ENCODE assay signal across 10 cellular contexts in genomic region chr5:10457682-10458574, GRCh38. TPM values are rescaled to one million over a fixed set of nuclear protein-coding genes. Genes with fewer than 3 reads are reported as not detected.
DNase-seq lines count a peak whose midpoint lies in the region; ATAC-seq, FAIRE-seq and TF ChIP-seq lines count a peak whose summit lies in the region.
"Had no signal": no experiment of that assay in that cellular context is flagged by ENCODE, and none has a peak within 500 bp of the region (broad histone marks: within the 10 kb centered on the region; RNA-seq: fewer than 3 reads in every experiment).

No MANE protein-coding gene starts in this region.

- CTCF ChIA-PET in HEK293 (lab: Yijun Ruan, JAX) (interaction anchor here (0.6 to 1.6 kb wide), 4 partner anchors 149 to 246 kb away, joined by 3 to 5 read pairs (median 3); no protein-coding TSS in a partner anchor), K562 (lab: Yijun Ruan, JAX; ENCODE audit: low intra/inter-chr PET ratio) (interaction anchor here (1.0 kb wide), 1 partner anchor 170 kb away, joined by 4 read pairs; no protein-coding TSS in a partner anchor)

- H3K4me3 ChIP-seq in HEK293 (ENCODE audit: low read depth, low read length) (no peak overlapping the region), K562 (no peak overlapping the region)

- DNase-seq in 8988T (peak; percentile 25), K562 (ENCODE audit: extremely low read depth in 1 of 4, low spot score in 3 of 4) (peak in 2 of 4 experiments; percentile 35 to 36), left lobe of liver (ENCODE audit: low spot score) (no peak), SKM-1 treated with dmso at 0.1 percent for 144 hours (lab: John Stamatoyannopoulos, UW; ENCODE audit: unreplicated experiment) (no peak), GM19238 (ENCODE audit: insufficient read length, low spot score) (no peak), globus pallidus (ENCODE audit: low spot score) (no peak), cerebellum (ENCODE audit: low spot score) (no peak)
- DNase-seq: activated naive CD8-positive, alpha-beta T cell treated with anti-CD3 and anti-CD28 coated beads, Interleukin-2, amount 50 U/mL, for 24 hours; NCI-H2081 treated with DMSO at 0.1 percent for 48 hours had no signal

- POLR2A ChIA-PET in HEK293 (lab: Yijun Ruan, JAX) (interaction anchor here (0.6 to 1.0 kb wide), 2 partner anchors 10 to 100 kb away, joined by 3 to 4 read pairs; no protein-coding TSS in a partner anchor), K562 (lab: Yijun Ruan, JAX) (interaction anchor here (0.6 kb wide), 1 partner anchor 815 kb away, joined by 4 read pairs; no protein-coding TSS in a partner anchor)

- no peak for TF ChIP-seq EP300 in K562 (IDR thresholded peaks at IDR 0.05; ENCODE audit: low read length)

- no peaks in the 10 kb centered on the region for H3K79me2 ChIP-seq in K562 (ENCODE audit: control insufficient read depth, insufficient read depth, low read length)

- H3K4me2 ChIP-seq in K562 (ENCODE audit: insufficient read depth, low read length), result no peak overlapping the region

- peak; percentile 71 for ATAC-seq in K562
- peak; percentile 41 for ATAC-seq in left lobe of liver
- ATAC-seq: activated naive CD8-positive, alpha-beta T cell treated with anti-CD3 and anti-CD28 coated beads, Interleukin-2, amount 50 U/mL, for 24 hours had no signal

- peak in 1 of 2 experiments; percentile 55; a peak in 2 of 4 replicates for TF ChIP-seq RAD21 in K562 (CRISPR knock-in tag; conservative IDR thresholded peaks at IDR 0.05 in 1 of 2, IDR thresholded peaks at IDR 0.05 in 1 of 2)

- no peak for FAIRE-seq in K562 (lab: Jason Lieb, UNC)

- no peak overlapping the region for H2AFZ ChIP-seq in K562 (ENCODE audit: low read depth, low read length)

- no TSS peak for BruUV-seq in K562 (replicated peaks; lab: Mats Ljungman, UMichigan)

- intact Hi-C loops in K562 (cut with micrococcal nuclease), result loop anchor here (10.0 kb wide), 1 partner anchor 397 kb away; no protein-coding TSS in a partner anchor

- peak overlapping the region in 1 of 2 experiments; percentile 14; a peak in 2 of 4 replicates for H3K9ac ChIP-seq in K562 (ENCODE audit: insufficient read depth in 1 of 2, low read depth in 2 of 2, low read length in 2 of 2)

- H3K9me3 ChIP-seq in HEK293 (ENCODE audit: control insufficient read depth, insufficient read depth, low read depth, low read length) (no peaks in the 10 kb centered on the region), K562 (replicated peaks; ENCODE audit: control insufficient read depth, insufficient read depth, low read depth, low read length) (no peaks in the 10 kb centered on the region)

- H3K4me1 ChIP-seq in HEK293 (ENCODE audit: control insufficient read depth, insufficient read depth, low read length), result no peaks in the 10 kb centered on the region; the same call in 1 of the 2 replicates
- H3K4me1 ChIP-seq in K562 (replicated peaks in 1 of 2; ENCODE audit: control insufficient read depth in 2 of 2, insufficient read depth in 2 of 2, low read length in 2 of 2), result peaks cover 0 to 15% of the 10 kb centered on the region in 2 experiments; a peak in 2 of 5 replicates

- TF ChIP-seq POLR2A in K562 (conservative IDR thresholded peaks at IDR 0.05), result no peak

- WGBS in K562 (ENCODE audit: insufficient coverage, low coverage, missing lambda C conversion rate), result 17% methylated on average over 20 of the region's 23 CpGs

- H3K27ac ChIP-seq in HEK293 (ENCODE audit: extremely low read depth, low read depth, low read length) (no peak overlapping the region), K562 (ENCODE audit: extremely low read depth, low read depth, low read length) (no peak overlapping the region)

- peaks cover 61 to 83% of the 10 kb centered on the region in 2 experiments for H3K27me3 ChIP-seq in K562 (ENCODE audit: control insufficient read depth in 2 of 2, insufficient read depth in 2 of 2, low read length in 2 of 2)

- no peaks in the 10 kb centered on the region for H3K9me1 ChIP-seq in K562 (ENCODE audit: control insufficient read depth, insufficient read depth, low read length)

- in situ Hi-C loops in K562 (cut with MboI), result loop anchor here (25.0 kb wide), 1 partner anchor 704 kb away; no protein-coding TSS in a partner anchor

- no peaks in the 10 kb centered on the region for H3K36me3 ChIP-seq in HEK293 (ENCODE audit: control insufficient read depth in 2 of 2, insufficient read depth in 1 of 2, low read length in 2 of 2)
- no peaks in the 10 kb centered on the region for H3K36me3 ChIP-seq in K562 (ENCODE audit: control insufficient read depth, insufficient read depth, low read length)

- peaks cover 10% of the 10 kb centered on the region; the same call in 1 of the 2 replicates for H4K20me1 ChIP-seq in K562 (replicated peaks; ENCODE audit: control insufficient read depth, insufficient read depth, low read length)

- peak; percentile 57; the same call in 1 of the 2 replicates for TF ChIP-seq CTCF in HEK293 (tag by site-specific recombination; IDR thresholded peaks at IDR 0.05)
- TF ChIP-seq CTCF in K562 (IDR thresholded peaks at IDR 0.05 in 2 of 3, conservative IDR thresholded peaks at IDR 0.05 in 1 of 3; ENCODE audit: insufficient read depth in 2 of 3, low read depth in 1 of 3, low read length in 3 of 3), result peak; percentile 27 to 43 (median 34); a peak in 3 of 6 replicates

TF ChIP-seq in HEK293, 187 proteins besides CTCF, POLR2A, EP300 and RAD21 (continues in another document):
- peak; percentile 70 for TF ChIP-seq ZIC2 (tag by site-specific recombination; IDR thresholded peaks at IDR 0.05)
- TF ChIP-seq ZNF266 (tag by site-specific recombination; IDR thresholded peaks at IDR 0.05; ENCODE audit: low read depth), result no peak
- no peak for TF ChIP-seq ZBTB8A (tag by site-specific recombination; IDR thresholded peaks at IDR 0.05)
- no peak for TF ChIP-seq YY2 (tag by site-specific recombination; IDR thresholded peaks at IDR 0.05)
- 0 out of 2 replicates have a peak, but pooled peaks have one; percentile 18 for TF ChIP-seq EGR2 (tag by site-specific recombination; IDR thresholded peaks at IDR 0.05; ENCODE audit: low read depth)
- TF ChIP-seq ZSCAN4 (tag by site-specific recombination; IDR thresholded peaks at IDR 0.05), result no peak

TF ChIP-seq in K562, 482 proteins besides CTCF, POLR2A, EP300 and RAD21:
- TF ChIP-seq SMC3 (conservative IDR thresholded peaks at IDR 0.05; ENCODE audit: insufficient read depth, low read depth, low read length) (0 out of 2 replicates have a peak, but pooled peaks have one; percentile 8), NR2F6 (CRISPR knock-in tag; IDR thresholded peaks at IDR 0.05) (no peak), HEY1 (CRISPR knock-in tag; IDR thresholded peaks at IDR 0.05; ENCODE audit: borderline replicate concordance) (no peak), CREB3 (tag; conservative IDR thresholded peaks at IDR 0.05; ENCODE audit: low read depth) (no peak), FOXK1 (CRISPR knock-in tag; IDR thresholded peaks at IDR 0.05; ENCODE audit: borderline replicate concordance) (no peak), ZNF263 (CRISPR knock-in tag; IDR thresholded peaks at IDR 0.05; ENCODE audit: borderline replicate concordance) (peak; percentile 94), KDM1A (IDR thresholded peaks at IDR 0.05) (peak in 1 of 2 experiments; percentile 74; a peak in 1 of 4 replicates)

RNA-seq across cellular contexts. Expression of gene ROPN1L, which starts 16.2 kb away (rescaled TPM):
- 0.92 and 1.7 TPM in 2 replicates for total RNA-seq in K562 (2011; cell fraction: chromatin; rRNA removed; ENCODE audit: low replicate concordance)
- 1.4 and 2.0 TPM in 2 replicates for total RNA-seq in K562 (2011; cell fraction: nucleolus; rRNA removed)
- 1.3 and 1.9 TPM in 2 replicates for total RNA-seq in K562 (2011; cell fraction: nucleoplasm; rRNA removed)
- total RNA-seq in K562 (2014; rRNA removed), result 0.73 TPM in 1 of 2 replicates, not detected in the other
- total RNA-seq in K562 (2014; rRNA removed; fragmentation: Illumina TruSeq; extraction: Trizol), result 0.19 TPM in 1 of 2 replicates, not detected in the other
- 0.23 TPM in 1 of 2 replicates, not detected in the other for total RNA-seq in K562 (2015; rRNA removed; fragmentation: Illumina TruSeq; extraction: Trizol)
- 0.31 and 0.36 TPM in 2 replicates for total RNA-seq in K562 (2021)
- 0.32 and 0.85 TPM in 2 replicates for polyA plus RNA-seq in K562 (2011; rRNA removed)
- 0.41 and 1.2 TPM in 2 replicates for polyA plus RNA-seq in K562 (2011; cell fraction: cytosol; rRNA removed)
- polyA plus RNA-seq in K562 (2011; cell fraction: nucleus; rRNA removed), result 0.55 and 1.6 TPM in 2 replicates
- 0.40 and 2.4 TPM in 2 replicates for polyA plus RNA-seq in K562 (2012)
- 0.21 and 0.30 TPM in 2 replicates for polyA plus RNA-seq in K562 (2014; fragmentation: Illumina TruSeq; extraction: Trizol)
- under 1 TPM; 0.04 to 0.13 TPM for polyA plus RNA-seq in K562 (2014; fragmentation: Nextera tagmentation; extraction: Ambion mirVana)
- polyA plus RNA-seq in K562 (2014; rRNA removed), result 0.28 and 0.84 TPM in 2 replicates
- polyA minus RNA-seq in K562 (2011; rRNA and poly(A)+ RNA removed), result 0.35 TPM in 1 of 2 replicates, not detected in the other
- polyA minus RNA-seq in K562 (2011; cell fraction: cytosol; rRNA and poly(A)+ RNA removed), result 0.86 TPM in 1 of 2 replicates, not detected in the other
- 0.89 and 1.5 TPM in 2 replicates for polyA minus RNA-seq in K562 (2011; cell fraction: nucleus; rRNA and poly(A)+ RNA removed)
- total RNA-seq in left lobe of liver, result 0.35 TPM
- total RNA-seq in cerebellum, result 3.2 TPM
